In the genomic region with DNA sequence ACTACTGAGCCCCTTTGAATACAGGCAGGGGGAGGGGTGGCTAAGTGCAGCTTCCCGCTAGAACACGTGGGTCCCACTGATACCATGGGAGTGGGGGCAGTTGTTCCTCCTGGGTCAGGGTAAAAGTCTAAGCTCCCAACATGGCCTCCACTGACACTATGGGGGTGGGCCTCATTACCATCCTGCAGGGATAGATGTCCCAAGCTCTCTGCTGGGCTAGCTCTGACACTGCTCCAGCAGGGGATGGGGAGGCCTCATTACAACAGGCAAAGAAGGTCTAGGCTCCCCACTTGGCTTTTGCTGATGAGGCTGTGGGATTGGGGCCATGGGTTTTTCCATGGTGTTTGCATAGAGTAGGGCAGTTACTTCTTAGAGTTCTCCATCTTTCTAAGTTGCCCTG, we compare ENCODE assay signal across 2 cellular contexts.
TF ChIP-seq lines count a peak whose summit lies in the region.

No MANE protein-coding gene starts in this region.

TF ChIP-seq in SK-N-SH, 30 proteins besides CTCF, POLR2A, EP300 and RAD21:
- no peak for TF ChIP-seq YY1 (IDR thresholded peaks at IDR 0.05; ENCODE audit: low read depth)
- no peak for TF ChIP-seq TCF12 (IDR thresholded peaks at IDR 0.05)
- TF ChIP-seq, protein P1, sequence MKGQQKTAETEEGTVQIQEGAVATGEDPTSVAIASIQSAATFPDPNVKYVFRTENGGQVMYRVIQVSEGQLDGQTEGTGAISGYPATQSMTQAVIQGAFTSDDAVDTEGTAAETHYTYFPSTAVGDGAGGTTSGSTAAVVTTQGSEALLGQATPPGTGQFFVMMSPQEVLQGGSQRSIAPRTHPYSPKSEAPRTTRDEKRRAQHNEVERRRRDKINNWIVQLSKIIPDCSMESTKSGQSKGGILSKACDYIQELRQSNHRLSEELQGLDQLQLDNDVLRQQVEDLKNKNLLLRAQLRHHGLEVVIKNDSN (IDR thresholded peaks at IDR 0.05; ENCODE audit: borderline replicate concordance, low read depth), result no peak
- TF ChIP-seq, protein P2, sequence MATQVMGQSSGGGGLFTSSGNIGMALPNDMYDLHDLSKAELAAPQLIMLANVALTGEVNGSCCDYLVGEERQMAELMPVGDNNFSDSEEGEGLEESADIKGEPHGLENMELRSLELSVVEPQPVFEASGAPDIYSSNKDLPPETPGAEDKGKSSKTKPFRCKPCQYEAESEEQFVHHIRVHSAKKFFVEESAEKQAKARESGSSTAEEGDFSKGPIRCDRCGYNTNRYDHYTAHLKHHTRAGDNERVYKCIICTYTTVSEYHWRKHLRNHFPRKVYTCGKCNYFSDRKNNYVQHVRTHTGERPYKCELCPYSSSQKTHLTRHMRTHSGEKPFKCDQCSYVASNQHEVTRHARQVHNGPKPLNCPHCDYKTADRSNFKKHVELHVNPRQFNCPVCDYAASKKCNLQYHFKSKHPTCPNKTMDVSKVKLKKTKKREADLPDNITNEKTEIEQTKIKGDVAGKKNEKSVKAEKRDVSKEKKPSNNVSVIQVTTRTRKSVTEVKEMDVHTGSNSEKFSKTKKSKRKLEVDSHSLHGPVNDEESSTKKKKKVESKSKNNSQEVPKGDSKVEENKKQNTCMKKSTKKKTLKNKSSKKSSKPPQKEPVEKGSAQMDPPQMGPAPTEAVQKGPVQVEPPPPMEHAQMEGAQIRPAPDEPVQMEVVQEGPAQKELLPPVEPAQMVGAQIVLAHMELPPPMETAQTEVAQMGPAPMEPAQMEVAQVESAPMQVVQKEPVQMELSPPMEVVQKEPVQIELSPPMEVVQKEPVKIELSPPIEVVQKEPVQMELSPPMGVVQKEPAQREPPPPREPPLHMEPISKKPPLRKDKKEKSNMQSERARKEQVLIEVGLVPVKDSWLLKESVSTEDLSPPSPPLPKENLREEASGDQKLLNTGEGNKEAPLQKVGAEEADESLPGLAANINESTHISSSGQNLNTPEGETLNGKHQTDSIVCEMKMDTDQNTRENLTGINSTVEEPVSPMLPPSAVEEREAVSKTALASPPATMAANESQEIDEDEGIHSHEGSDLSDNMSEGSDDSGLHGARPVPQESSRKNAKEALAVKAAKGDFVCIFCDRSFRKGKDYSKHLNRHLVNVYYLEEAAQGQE (IDR thresholded peaks at IDR 0.05; ENCODE audit: low read depth, low read length), result no peak
- no peak for TF ChIP-seq RFX5 (IDR thresholded peaks at IDR 0.05; ENCODE audit: low read length)
- TF ChIP-seq JUND (IDR thresholded peaks at IDR 0.05), result no peak
- no peak for TF ChIP-seq FOXM1 (IDR thresholded peaks at IDR 0.05; ENCODE audit: low read depth)
- TF ChIP-seq, protein P3, sequence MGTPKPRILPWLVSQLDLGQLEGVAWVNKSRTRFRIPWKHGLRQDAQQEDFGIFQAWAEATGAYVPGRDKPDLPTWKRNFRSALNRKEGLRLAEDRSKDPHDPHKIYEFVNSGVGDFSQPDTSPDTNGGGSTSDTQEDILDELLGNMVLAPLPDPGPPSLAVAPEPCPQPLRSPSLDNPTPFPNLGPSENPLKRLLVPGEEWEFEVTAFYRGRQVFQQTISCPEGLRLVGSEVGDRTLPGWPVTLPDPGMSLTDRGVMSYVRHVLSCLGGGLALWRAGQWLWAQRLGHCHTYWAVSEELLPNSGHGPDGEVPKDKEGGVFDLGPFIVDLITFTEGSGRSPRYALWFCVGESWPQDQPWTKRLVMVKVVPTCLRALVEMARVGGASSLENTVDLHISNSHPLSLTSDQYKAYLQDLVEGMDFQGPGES (IDR thresholded peaks at IDR 0.05; ENCODE audit: low read depth, low read length), result no peak
- TF ChIP-seq, protein P4, sequence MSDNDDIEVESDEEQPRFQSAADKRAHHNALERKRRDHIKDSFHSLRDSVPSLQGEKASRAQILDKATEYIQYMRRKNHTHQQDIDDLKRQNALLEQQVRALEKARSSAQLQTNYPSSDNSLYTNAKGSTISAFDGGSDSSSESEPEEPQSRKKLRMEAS (IDR thresholded peaks at IDR 0.05; ENCODE audit: low read depth), result no peak
- no peak for TF ChIP-seq FOSL2 (IDR thresholded peaks at IDR 0.05; ENCODE audit: borderline replicate concordance, low read depth)
- TF ChIP-seq POLR2AphosphoS5 (IDR thresholded peaks at IDR 0.05; ENCODE audit: low read depth, low read length), result no peak; the same call in 1 of the 2 replicates
- TF ChIP-seq, protein P5, sequence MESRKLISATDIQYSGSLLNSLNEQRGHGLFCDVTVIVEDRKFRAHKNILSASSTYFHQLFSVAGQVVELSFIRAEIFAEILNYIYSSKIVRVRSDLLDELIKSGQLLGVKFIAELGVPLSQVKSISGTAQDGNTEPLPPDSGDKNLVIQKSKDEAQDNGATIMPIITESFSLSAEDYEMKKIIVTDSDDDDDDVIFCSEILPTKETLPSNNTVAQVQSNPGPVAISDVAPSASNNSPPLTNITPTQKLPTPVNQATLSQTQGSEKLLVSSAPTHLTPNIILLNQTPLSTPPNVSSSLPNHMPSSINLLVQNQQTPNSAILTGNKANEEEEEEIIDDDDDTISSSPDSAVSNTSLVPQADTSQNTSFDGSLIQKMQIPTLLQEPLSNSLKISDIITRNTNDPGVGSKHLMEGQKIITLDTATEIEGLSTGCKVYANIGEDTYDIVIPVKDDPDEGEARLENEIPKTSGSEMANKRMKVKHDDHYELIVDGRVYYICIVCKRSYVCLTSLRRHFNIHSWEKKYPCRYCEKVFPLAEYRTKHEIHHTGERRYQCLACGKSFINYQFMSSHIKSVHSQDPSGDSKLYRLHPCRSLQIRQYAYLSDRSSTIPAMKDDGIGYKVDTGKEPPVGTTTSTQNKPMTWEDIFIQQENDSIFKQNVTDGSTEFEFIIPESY (IDR thresholded peaks at IDR 0.05; ENCODE audit: borderline replicate concordance, low read depth), result no peak
- TF ChIP-seq FOXJ3 (CRISPR knock-in tag; IDR thresholded peaks at IDR 0.05), result no peak
- TF ChIP-seq GABPA (IDR thresholded peaks at IDR 0.05; ENCODE audit: low read depth), result no peak
- no peak for TF ChIP-seq TAF1 (IDR thresholded peaks at IDR 0.05; ENCODE audit: borderline replicate concordance, low read depth, low read length)

TF ChIP-seq in SK-N-SH treated with all-trans-retinoic acid at 6 μM for 48 hours, 23 proteins besides CTCF, POLR2A, EP300 and RAD21:
- no peak for TF ChIP-seq ZNF8 (CRISPR knock-in tag; IDR thresholded peaks at IDR 0.05)
- TF ChIP-seq ZC3H10 (CRISPR knock-in tag; IDR thresholded peaks at IDR 0.05), result no peak
- TF ChIP-seq, protein P6, sequence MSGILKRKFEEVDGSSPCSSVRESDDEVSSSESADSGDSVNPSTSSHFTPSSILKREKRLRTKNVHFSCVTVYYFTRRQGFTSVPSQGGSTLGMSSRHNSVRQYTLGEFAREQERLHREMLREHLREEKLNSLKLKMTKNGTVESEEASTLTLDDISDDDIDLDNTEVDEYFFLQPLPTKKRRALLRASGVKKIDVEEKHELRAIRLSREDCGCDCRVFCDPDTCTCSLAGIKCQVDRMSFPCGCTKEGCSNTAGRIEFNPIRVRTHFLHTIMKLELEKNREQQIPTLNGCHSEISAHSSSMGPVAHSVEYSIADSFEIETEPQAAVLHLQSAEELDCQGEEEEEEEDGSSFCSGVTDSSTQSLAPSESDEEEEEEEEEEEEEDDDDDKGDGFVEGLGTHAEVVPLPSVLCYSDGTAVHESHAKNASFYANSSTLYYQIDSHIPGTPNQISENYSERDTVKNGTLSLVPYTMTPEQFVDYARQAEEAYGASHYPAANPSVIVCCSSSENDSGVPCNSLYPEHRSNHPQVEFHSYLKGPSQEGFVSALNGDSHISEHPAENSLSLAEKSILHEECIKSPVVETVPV (CRISPR knock-in tag; IDR thresholded peaks at IDR 0.05), result no peak
- no peak for TF ChIP-seq BACH2 (CRISPR knock-in tag; IDR thresholded peaks at IDR 0.05; ENCODE audit: borderline replicate concordance)
- TF ChIP-seq, protein P7, sequence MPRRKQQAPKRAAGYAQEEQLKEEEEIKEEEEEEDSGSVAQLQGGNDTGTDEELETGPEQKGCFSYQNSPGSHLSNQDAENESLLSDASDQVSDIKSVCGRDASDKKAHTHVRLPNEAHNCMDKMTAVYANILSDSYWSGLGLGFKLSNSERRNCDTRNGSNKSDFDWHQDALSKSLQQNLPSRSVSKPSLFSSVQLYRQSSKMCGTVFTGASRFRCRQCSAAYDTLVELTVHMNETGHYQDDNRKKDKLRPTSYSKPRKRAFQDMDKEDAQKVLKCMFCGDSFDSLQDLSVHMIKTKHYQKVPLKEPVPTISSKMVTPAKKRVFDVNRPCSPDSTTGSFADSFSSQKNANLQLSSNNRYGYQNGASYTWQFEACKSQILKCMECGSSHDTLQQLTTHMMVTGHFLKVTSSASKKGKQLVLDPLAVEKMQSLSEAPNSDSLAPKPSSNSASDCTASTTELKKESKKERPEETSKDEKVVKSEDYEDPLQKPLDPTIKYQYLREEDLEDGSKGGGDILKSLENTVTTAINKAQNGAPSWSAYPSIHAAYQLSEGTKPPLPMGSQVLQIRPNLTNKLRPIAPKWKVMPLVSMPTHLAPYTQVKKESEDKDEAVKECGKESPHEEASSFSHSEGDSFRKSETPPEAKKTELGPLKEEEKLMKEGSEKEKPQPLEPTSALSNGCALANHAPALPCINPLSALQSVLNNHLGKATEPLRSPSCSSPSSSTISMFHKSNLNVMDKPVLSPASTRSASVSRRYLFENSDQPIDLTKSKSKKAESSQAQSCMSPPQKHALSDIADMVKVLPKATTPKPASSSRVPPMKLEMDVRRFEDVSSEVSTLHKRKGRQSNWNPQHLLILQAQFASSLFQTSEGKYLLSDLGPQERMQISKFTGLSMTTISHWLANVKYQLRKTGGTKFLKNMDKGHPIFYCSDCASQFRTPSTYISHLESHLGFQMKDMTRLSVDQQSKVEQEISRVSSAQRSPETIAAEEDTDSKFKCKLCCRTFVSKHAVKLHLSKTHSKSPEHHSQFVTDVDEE (CRISPR knock-in tag; IDR thresholded peaks at IDR 0.05), result no peak
- no peak for TF ChIP-seq GLIS3 (CRISPR knock-in tag; IDR thresholded peaks at IDR 0.05)
- TF ChIP-seq ZFP30 (CRISPR knock-in tag; IDR thresholded peaks at IDR 0.05), result no peak
- TF ChIP-seq RARB (CRISPR knock-in tag; IDR thresholded peaks at IDR 0.05), result no peak
- no peak for TF ChIP-seq ESRRG (CRISPR knock-in tag; IDR thresholded peaks at IDR 0.05)
- TF ChIP-seq, protein P8, sequence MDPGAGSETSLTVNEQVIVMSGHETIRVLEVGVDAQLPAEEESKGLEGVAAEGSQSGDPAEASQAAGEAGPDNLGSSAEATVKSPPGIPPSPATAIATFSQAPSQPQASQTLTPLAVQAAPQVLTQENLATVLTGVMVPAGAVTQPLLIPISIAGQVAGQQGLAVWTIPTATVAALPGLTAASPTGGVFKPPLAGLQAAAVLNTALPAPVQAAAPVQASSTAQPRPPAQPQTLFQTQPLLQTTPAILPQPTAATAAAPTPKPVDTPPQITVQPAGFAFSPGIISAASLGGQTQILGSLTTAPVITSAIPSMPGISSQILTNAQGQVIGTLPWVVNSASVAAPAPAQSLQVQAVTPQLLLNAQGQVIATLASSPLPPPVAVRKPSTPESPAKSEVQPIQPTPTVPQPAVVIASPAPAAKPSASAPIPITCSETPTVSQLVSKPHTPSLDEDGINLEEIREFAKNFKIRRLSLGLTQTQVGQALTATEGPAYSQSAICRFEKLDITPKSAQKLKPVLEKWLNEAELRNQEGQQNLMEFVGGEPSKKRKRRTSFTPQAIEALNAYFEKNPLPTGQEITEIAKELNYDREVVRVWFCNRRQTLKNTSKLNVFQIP (CRISPR knock-in tag; IDR thresholded peaks at IDR 0.05; ENCODE audit: borderline replicate concordance, low read depth), result no peak
- TF ChIP-seq OSR1 (CRISPR knock-in tag; IDR thresholded peaks at IDR 0.05), result no peak
- no peak for TF ChIP-seq ISL1 (CRISPR knock-in tag; IDR thresholded peaks at IDR 0.05)
- TF ChIP-seq, protein P9, sequence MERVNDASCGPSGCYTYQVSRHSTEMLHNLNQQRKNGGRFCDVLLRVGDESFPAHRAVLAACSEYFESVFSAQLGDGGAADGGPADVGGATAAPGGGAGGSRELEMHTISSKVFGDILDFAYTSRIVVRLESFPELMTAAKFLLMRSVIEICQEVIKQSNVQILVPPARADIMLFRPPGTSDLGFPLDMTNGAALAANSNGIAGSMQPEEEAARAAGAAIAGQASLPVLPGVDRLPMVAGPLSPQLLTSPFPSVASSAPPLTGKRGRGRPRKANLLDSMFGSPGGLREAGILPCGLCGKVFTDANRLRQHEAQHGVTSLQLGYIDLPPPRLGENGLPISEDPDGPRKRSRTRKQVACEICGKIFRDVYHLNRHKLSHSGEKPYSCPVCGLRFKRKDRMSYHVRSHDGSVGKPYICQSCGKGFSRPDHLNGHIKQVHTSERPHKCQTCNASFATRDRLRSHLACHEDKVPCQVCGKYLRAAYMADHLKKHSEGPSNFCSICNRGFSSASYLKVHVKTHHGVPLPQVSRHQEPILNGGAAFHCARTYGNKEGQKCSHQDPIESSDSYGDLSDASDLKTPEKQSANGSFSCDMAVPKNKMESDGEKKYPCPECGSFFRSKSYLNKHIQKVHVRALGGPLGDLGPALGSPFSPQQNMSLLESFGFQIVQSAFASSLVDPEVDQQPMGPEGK (CRISPR knock-in tag; IDR thresholded peaks at IDR 0.05; ENCODE audit: borderline replicate concordance), result no peak
- TF ChIP-seq, protein P10, sequence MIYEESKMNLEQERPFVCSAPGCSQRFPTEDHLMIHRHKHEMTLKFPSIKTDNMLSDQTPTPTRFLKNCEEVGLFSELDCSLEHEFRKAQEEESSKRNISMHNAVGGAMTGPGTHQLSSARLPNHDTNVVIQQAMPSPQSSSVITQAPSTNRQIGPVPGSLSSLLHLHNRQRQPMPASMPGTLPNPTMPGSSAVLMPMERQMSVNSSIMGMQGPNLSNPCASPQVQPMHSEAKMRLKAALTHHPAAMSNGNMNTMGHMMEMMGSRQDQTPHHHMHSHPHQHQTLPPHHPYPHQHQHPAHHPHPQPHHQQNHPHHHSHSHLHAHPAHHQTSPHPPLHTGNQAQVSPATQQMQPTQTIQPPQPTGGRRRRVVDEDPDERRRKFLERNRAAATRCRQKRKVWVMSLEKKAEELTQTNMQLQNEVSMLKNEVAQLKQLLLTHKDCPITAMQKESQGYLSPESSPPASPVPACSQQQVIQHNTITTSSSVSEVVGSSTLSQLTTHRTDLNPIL (CRISPR knock-in tag; IDR thresholded peaks at IDR 0.05; ENCODE audit: low read depth), result no peak
- no peak for TF ChIP-seq CSDC2 (CRISPR knock-in tag; IDR thresholded peaks at IDR 0.05)
- no peak for TF ChIP-seq TCF4 (CRISPR knock-in tag; IDR thresholded peaks at IDR 0.05; ENCODE audit: borderline replicate concordance)
- TF ChIP-seq TOX (CRISPR knock-in tag; IDR thresholded peaks at IDR 0.05; ENCODE audit: borderline replicate concordance), result no peak
- TF ChIP-seq SNAI2 (CRISPR knock-in tag; IDR thresholded peaks at IDR 0.05), result no peak
- TF ChIP-seq ARNTL (CRISPR knock-in tag; IDR thresholded peaks at IDR 0.05; ENCODE audit: borderline replicate concordance, low read depth), result no peak
- no peak for TF ChIP-seq PPARA (CRISPR knock-in tag; IDR thresholded peaks at IDR 0.05; ENCODE audit: borderline replicate concordance)
